ENCODE assay signal across 9 cellular contexts in the genomic region with DNA sequence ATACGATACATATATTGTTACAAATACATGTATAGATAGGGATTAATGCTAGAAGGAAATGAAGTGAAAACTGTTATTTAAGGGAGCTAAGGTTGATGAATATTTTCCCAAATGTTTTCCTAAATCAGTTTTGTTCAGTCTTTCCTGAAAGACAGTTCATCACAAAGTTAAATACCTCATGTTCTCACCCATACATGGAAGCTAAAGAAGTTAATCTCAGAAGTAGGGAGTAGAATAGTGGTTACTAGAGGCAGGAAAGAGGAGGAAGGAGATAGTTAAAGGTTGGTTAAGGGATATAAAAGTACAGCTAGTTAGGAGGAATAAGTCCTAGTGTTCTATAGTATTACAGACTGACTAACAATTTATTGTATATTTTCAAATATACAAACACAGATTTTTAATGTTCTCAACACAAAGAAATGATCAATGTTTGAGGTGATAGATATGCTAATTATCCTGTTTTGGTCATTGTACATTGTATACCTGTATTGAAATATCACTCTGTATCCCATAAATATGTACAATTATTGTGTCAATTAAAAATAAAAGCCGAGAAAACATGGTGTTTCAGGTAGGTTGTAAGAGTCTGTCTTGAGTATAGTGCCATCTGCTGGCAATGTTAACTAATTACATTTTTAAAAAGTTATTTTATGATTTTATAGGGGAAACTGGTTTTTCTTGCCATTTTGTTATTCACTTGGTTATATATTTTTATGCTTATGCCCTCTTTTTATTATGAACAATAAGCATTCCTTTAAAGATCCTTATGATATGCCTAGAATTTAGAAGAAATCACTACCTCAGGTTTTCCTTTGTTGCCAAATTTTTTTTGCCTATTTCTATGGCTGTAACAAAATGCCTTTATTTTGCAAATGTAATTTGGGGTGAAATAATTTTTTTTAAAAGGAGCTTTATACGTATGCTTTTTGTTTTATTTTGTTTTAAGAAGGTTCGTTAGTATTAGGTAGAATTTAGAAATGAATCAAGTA. TPM values are rescaled to one million over a fixed set of nuclear protein-coding genes. Genes with fewer than 3 reads are reported as not detected.
DNase-seq lines count a peak whose midpoint lies in the region; ATAC-seq and TF ChIP-seq lines count a peak whose summit lies in the region.
"Had no signal": no experiment of that assay in that cellular context is flagged by ENCODE, and none has a peak within 500 bp of the region (broad histone marks: within the 10 kb centered on the region; RNA-seq: fewer than 3 reads in every experiment).

No MANE protein-coding gene starts in this region.

- H3K4me1 ChIP-seq in SK-N-SH (ENCODE audit: control insufficient read depth in 1 of 2, insufficient read depth in 2 of 2, low read depth in 1 of 2, low read length in 1 of 2) (no peaks in the 10 kb centered on the region), gastroesophageal sphincter (peaks cover 0 to 63% (median 4%) of the 10 kb centered on the region in 3 donors), stomach (peaks cover 13 to 53% (median 36%) of the 10 kb centered on the region in 4 donors)

- peak; percentile 81 for TF ChIP-seq RAD21 in SK-N-SH (IDR thresholded peaks at IDR 0.05; ENCODE audit: low read length)

- no peaks in the 10 kb centered on the region for H3K9me2 ChIP-seq in SK-N-SH

- no peak overlapping the region for H3K27ac ChIP-seq in SK-N-SH (ENCODE audit: low read depth in 2 of 2, low read length in 1 of 2)
- no peak overlapping the region for H3K27ac ChIP-seq in gastroesophageal sphincter
- no peak overlapping the region for H3K27ac ChIP-seq in stomach

- H3K36me3 ChIP-seq in SK-N-SH (replicated peaks in 1 of 2; ENCODE audit: control insufficient read depth in 1 of 2, insufficient read depth in 2 of 2, low read length in 1 of 2) (no peaks in the 10 kb centered on the region), gastroesophageal sphincter (no peaks in the 10 kb centered on the region), stomach (no peaks in the 10 kb centered on the region)

- H3K9me3 ChIP-seq in SK-N-SH (no peaks in the 10 kb centered on the region), gastroesophageal sphincter (no peaks in the 10 kb centered on the region), stomach (no peaks in the 10 kb centered on the region)

- POLR2A ChIA-PET in SK-N-SH (lab: Yijun Ruan, JAX) = no interaction called here

- H3F3A ChIP-seq in SK-N-SH (replicated peaks; ENCODE audit: insufficient read depth) = peaks cover 17% of the 10 kb centered on the region

- TF ChIP-seq POLR2A in gastroesophageal sphincter (IDR thresholded peaks at IDR 0.05) (no peak), stomach (IDR thresholded peaks at IDR 0.05) (no peak)

- CTCF ChIA-PET in SK-N-SH (lab: Yijun Ruan, JAX) = interaction anchor here (0.6 to 7.4 kb wide), 38 partner anchors 9 to 1263 kb away, joined by 3 to 63 read pairs (median 4); partner anchors contain the start of gene ZDHHC17

- H3K4me3 ChIP-seq in SK-N-SH (ENCODE audit: low read depth in 2 of 2, low read length in 1 of 2) = no peak overlapping the region; a peak in 1 of 4 replicates
- H3K4me3 ChIP-seq in gastroesophageal sphincter = no peak overlapping the region
- H3K4me3 ChIP-seq in stomach = no peak overlapping the region
- H3K4me3 ChIP-seq: BLaER1 treated with 17β-estradiol and CSF1 and Interleukin-3, amounts not matched to agents 10 nM and 100 nM had no signal

- no peak for ATAC-seq in gastroesophageal sphincter

- no peak for TF ChIP-seq EP300 in SK-N-SH (IDR thresholded peaks at IDR 0.05; ENCODE audit: borderline replicate concordance in 1 of 2, low read depth in 1 of 2, low read length in 1 of 2)
- no peak for TF ChIP-seq EP300 in gastroesophageal sphincter (IDR thresholded peaks at IDR 0.05)
- TF ChIP-seq EP300 in stomach (IDR thresholded peaks at IDR 0.05) = no peak

- H3K27me3 ChIP-seq in SK-N-SH (ENCODE audit: insufficient read depth) = no peaks in the 10 kb centered on the region
- no peaks in the 10 kb centered on the region for H3K27me3 ChIP-seq in gastroesophageal sphincter
- H3K27me3 ChIP-seq in stomach = no peaks in the 10 kb centered on the region
- H3K27me3 ChIP-seq: BLaER1 treated with 17β-estradiol and CSF1 and Interleukin-3, amounts not matched to agents 10 nM and 100 nM had no signal

- intact Hi-C loops in stomach (cut with DNase I; ENCODE audit: low total_unique reads) = no loop called here

- H3K4me2 ChIP-seq in SK-N-SH = no peak overlapping the region
- H3K4me2 ChIP-seq: BLaER1 treated with 17β-estradiol and CSF1 and Interleukin-3, amounts not matched to agents 10 nM and 100 nM had no signal

- peaks cover 25% of the 10 kb centered on the region for H4K20me1 ChIP-seq in SK-N-SH (ENCODE audit: insufficient read depth)

- WGBS in SK-N-SH (ENCODE audit: low lambda C conversion rate) = 30% methylated on average over 4 of the region's 4 CpGs
- WGBS in gastroesophageal sphincter (ENCODE audit: low coverage in 1 of 2), 2 donors = 39 to 43% methylated on average over 4 of the region's 4 CpGs
- 46 to 51% (median 47%) methylated on average over 4 of the region's 4 CpGs for WGBS in stomach, 5 donors

- peak; percentile 45 for DNase-seq in NCI-H1694 treated with DMSO at 0.1 percent for 48 hours (lab: John Stamatoyannopoulos, UW)
- no peak for DNase-seq in NCI-H1694 (lab: John Stamatoyannopoulos, UW)
- DNase-seq in Kasumi-1 (lab: John Stamatoyannopoulos, UW) = peak; percentile 57 to 62
- peak; percentile 36 for DNase-seq in SK-N-SH
- DNase-seq in stomach = no peak
- no peak for DNase-seq in activated CD8-positive, alpha-beta memory T cell treated with anti-CD3 and anti-CD28 coated beads, Interleukin-2, amount 50 U/mL, for 4 hours
- no peak for DNase-seq in stimulated activated CD4-positive, alpha-beta T cell treated with anti-CD3 and anti-CD28 coated beads, Interleukin-15, amount 100 ng/mL, for 24 hours

- H3K9ac ChIP-seq in SK-N-SH = no peak overlapping the region
- H3K9ac ChIP-seq: BLaER1 treated with 17β-estradiol and CSF1 and Interleukin-3, amounts not matched to agents 10 nM and 100 nM had no signal

- peaks cover 97% of the 10 kb centered on the region for H3K79me2 ChIP-seq in SK-N-SH (ENCODE audit: insufficient read depth)

- TF ChIP-seq CTCF in SK-N-SH (IDR thresholded peaks at IDR 0.05) (peak; percentile 74), gastroesophageal sphincter (IDR thresholded peaks at IDR 0.05) (peak; percentile 61 to 66 (median 64)), stomach (IDR thresholded peaks at IDR 0.05) (peak in 4 of 7 experiments; percentile 23 to 69 (median 51))

- no peak overlapping the region for H2AFZ ChIP-seq in SK-N-SH (ENCODE audit: low read depth)

TF ChIP-seq in SK-N-SH, 30 proteins besides CTCF, POLR2A, EP300 and RAD21:
- TF ChIP-seq SMC3 (IDR thresholded peaks at IDR 0.05; ENCODE audit: low read depth, low read length) = peak; percentile 59
- TF ChIP-seq, protein P1, sequence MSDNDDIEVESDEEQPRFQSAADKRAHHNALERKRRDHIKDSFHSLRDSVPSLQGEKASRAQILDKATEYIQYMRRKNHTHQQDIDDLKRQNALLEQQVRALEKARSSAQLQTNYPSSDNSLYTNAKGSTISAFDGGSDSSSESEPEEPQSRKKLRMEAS (IDR thresholded peaks at IDR 0.05; ENCODE audit: low read depth) = no peak
TF ChIP-seq in SK-N-SH: peak in this region for 1.

RNA-seq across cellular contexts. Expression of gene ZDHHC17, which starts 26.9 kb away (rescaled TPM):
- polyA plus RNA-seq in SK-N-SH (2012; rRNA removed) (28.6 and 32.8 TPM in 2 replicates), stomach (1 to 10 TPM; 2.3 to 7.1 (median 4.3) TPM)
- 16.7 and 17.4 TPM in 2 replicates for polyA plus RNA-seq in SK-N-SH (2012; cell fraction: cytosol; rRNA removed)
- polyA plus RNA-seq in SK-N-SH (2012; cell fraction: nucleus; rRNA removed) = 62.2 and 139 TPM in 2 replicates
- total RNA-seq in gastroesophageal sphincter (10 to 100 TPM; 25.4 to 71.8 (median 36.8) TPM), stomach (100 to 1,000 TPM in 1 of 5 donors, 10 to 100 TPM in 3, 1 to 10 TPM in 1; 8.9 to 134 (median 55.5) TPM)

Comparison
In these comparisons a context has a peak if more than half of its experiments do, and no peak if none do; other contexts are left out.
1. DNase-seq: peak in NCI-H1694 treated with DMSO at 0.1 percent for 48 hours (single experiment), Kasumi-1 (2 of 2) and SK-N-SH (single experiment); none in NCI-H1694 (single experiment), stomach (single experiment), activated CD8-positive, alpha-beta memory T cell treated with anti-CD3 and anti-CD28 coated beads, Interleukin-2, amount 50 U/mL, for 4 hours (single experiment) and stimulated activated CD4-positive, alpha-beta T cell treated with anti-CD3 and anti-CD28 coated beads, Interleukin-15, amount 100 ng/mL, for 24 hours (single experiment).
2. Peak in every context shown above with its lines, with median percentiles within 50 percentile points of each other: CTCF ChIP-seq.